Comparison of ENCODE assay signal across 36 cellular contexts in genomic region chr9:70948744-70949143, GRCh38.
"Had no signal": no experiment of that assay in that cellular context is flagged by ENCODE, and none has a peak within 500 bp of the region (broad histone marks: within the 10 kb centered on the region; RNA-seq: fewer than 3 reads in every experiment).

No MANE protein-coding gene starts in this region.

- H3K27me3 Mint-ChIP-seq: activated CD4-positive, alpha-beta T cell treated with anti-CD3 and anti-CD28 coated beads, Interleukin-2, amount 10 ng/mL, durations not matched to agents 24 days and 14 days had no signal

- ATAC-seq: activated CD4-positive, alpha-beta T cell treated with anti-CD3 and anti-CD28 coated beads for 36 hours; activated CD8-positive, alpha-beta memory T cell treated with anti-CD3 and anti-CD28 coated beads, Interleukin-2, amount 10 ng/mL, durations not matched to agents 7 days and 5 days; activated CD8-positive, alpha-beta T cell treated with anti-CD3 and anti-CD28 coated beads, Interleukin-2, amount 10 ng/mL, durations not matched to agents 7 days and 5 days; activated naive CD8-positive, alpha-beta T cell treated with anti-CD3 and anti-CD28 coated beads, Interleukin-2, amount 50 U/mL, for 24 hours; body of pancreas; esophagus mucosa; T-helper 17 cell had no signal

- H3K27me3 ChIP-seq: adrenal gland, body of pancreas, cardiac muscle cell, colonic mucosa, dorsolateral prefrontal cortex had no signal

- H3K36me3 Mint-ChIP-seq: activated CD4-positive, alpha-beta memory T cell treated with anti-CD3 and anti-CD28 coated beads for 36 hours; activated CD8-positive, alpha-beta memory T cell treated with anti-CD3 and anti-CD28 coated beads, Interleukin-2, amount 10 ng/mL, durations not matched to agents 7 days and 5 days; activated naive CD4-positive, alpha-beta T cell treated with anti-CD3 and anti-CD28 coated beads, Interleukin-2, amount 50 U/mL, for 24 hours; activated naive CD8-positive, alpha-beta T cell treated with anti-CD3 and anti-CD28 coated beads for 36 hours had no signal

- H3K4me1 Mint-ChIP-seq: activated CD4-positive, alpha-beta T cell treated with anti-CD3 and anti-CD28 coated beads for 36 hours; activated CD4-positive, alpha-beta T cell treated with anti-CD3 and anti-CD28 coated beads, Interleukin-2, amount 10 ng/mL, durations not matched to agents 24 days and 14 days; activated CD8-positive, alpha-beta memory T cell treated with anti-CD3 and anti-CD28 coated beads, Interleukin-2, amount 10 ng/mL, durations not matched to agents 7 days and 5 days; activated naive CD4-positive, alpha-beta T cell treated with anti-CD3 and anti-CD28 coated beads, Interleukin-2, amount 50 U/mL, for 24 hours; activated naive CD8-positive, alpha-beta T cell treated with anti-CD3 and anti-CD28 coated beads for 36 hours; activated naive CD8-positive, alpha-beta T cell treated with anti-CD3 and anti-CD28 coated beads, Interleukin-2, amount 50 U/mL, for 24 hours; T-helper 17 cell had no signal

- H3K36me3 ChIP-seq: adrenal gland, cardiac muscle cell, colonic mucosa had no signal

- H3K27ac ChIP-seq: adrenal gland, body of pancreas, cardiac muscle cell, colonic mucosa, dorsolateral prefrontal cortex had no signal

- H3K4me1 ChIP-seq: adrenal gland, body of pancreas, colonic mucosa had no signal

- H3K4me3 Mint-ChIP-seq: activated CD4-positive, alpha-beta memory T cell treated with anti-CD3 and anti-CD28 coated beads for 36 hours; activated CD4-positive, alpha-beta T cell treated with anti-CD3 and anti-CD28 coated beads for 36 hours; activated CD4-positive, alpha-beta T cell treated with anti-CD3 and anti-CD28 coated beads, Interleukin-2, amount 10 ng/mL, durations not matched to agents 24 days and 14 days; activated CD8-positive, alpha-beta memory T cell treated with anti-CD3 and anti-CD28 coated beads, Interleukin-2, amount 10 ng/mL, durations not matched to agents 7 days and 5 days; activated CD8-positive, alpha-beta T cell treated with anti-CD3 and anti-CD28 coated beads, Interleukin-2, amount 10 ng/mL, durations not matched to agents 7 days and 5 days; activated naive CD4-positive, alpha-beta T cell treated with anti-CD3 and anti-CD28 coated beads for 36 hours; activated naive CD4-positive, alpha-beta T cell treated with anti-CD3 and anti-CD28 coated beads, Interleukin-2, amount 50 U/mL, for 24 hours; activated naive CD8-positive, alpha-beta T cell treated with anti-CD3 and anti-CD28 coated beads for 36 hours; activated naive CD8-positive, alpha-beta T cell treated with anti-CD3 and anti-CD28 coated beads, Interleukin-2, amount 50 U/mL, for 24 hours; activated T-helper 1 cell treated with anti-CD3 and anti-CD28 coated beads, Interleukin-12 subunit alpha, Interleukin-12 subunit beta, Interleukin-2, Interleukin-4 antibody, amounts not matched to agents 30 ng/mL and 10 ng/mL and 1 ng/mL, durations not matched to agents 14 hours and 24 hours and 36 hours; endodermal cell; T-helper 17 cell; T-helper 2 cell treated with Interferon-gamma antibody and Interleukin-4, amounts not matched to agents 5 μg/mL and 100 μg/mL, for 36 hours had no signal

- DNase-seq: activated CD4-positive, alpha-beta memory T cell treated with anti-CD3 and anti-CD28 coated beads for 36 hours; activated CD4-positive, alpha-beta T cell treated with anti-CD3 and anti-CD28 coated beads for 36 hours; activated CD4-positive, alpha-beta T cell treated with anti-CD3 and anti-CD28 coated beads, Interleukin-2, amount 10 ng/mL, durations not matched to agents 24 days and 14 days; activated CD4-positive, CD25-positive, alpha-beta regulatory T cell; activated CD4-positive, CD25-positive, alpha-beta regulatory T cell treated with anti-CD3 and anti-CD28 coated beads, Interleukin-2, amount 50 U/mL, for 72 hours; activated CD8-positive, alpha-beta memory T cell treated with anti-CD3 and anti-CD28 coated beads, Interleukin-2, amount 10 ng/mL, durations not matched to agents 7 days and 5 days; activated CD8-positive, alpha-beta memory T cell treated with anti-CD3 and anti-CD28 coated beads, Interleukin-2, amount 50 U/mL, for 4 hours; activated CD8-positive, alpha-beta T cell treated with anti-CD3 and anti-CD28 coated beads, Interleukin-2, amount 10 ng/mL, durations not matched to agents 7 days and 5 days; activated effector memory CD4-positive, alpha-beta T cell treated with anti-CD3 and anti-CD28 coated beads, Interleukin-2, amount 50 U/mL, for 16 hours; activated naive CD4-positive, alpha-beta T cell treated with anti-CD3 and anti-CD28 coated beads for 36 hours; activated naive CD8-positive, alpha-beta T cell treated with anti-CD3 and anti-CD28 coated beads for 36 hours; activated naive CD8-positive, alpha-beta T cell treated with anti-CD3 and anti-CD28 coated beads, Interleukin-2, amount 50 U/mL, for 24 hours; activated T-cell treated with anti-CD3 and anti-CD28 coated beads, Interleukin-2, amount 50 U/mL, for 1 hour; activated T-cell treated with anti-CD3 and anti-CD28 coated beads, Interleukin-2, amount 50 U/mL, for 48 hours; adrenal gland; amygdala; aorta; body of pancreas; central memory CD4-positive, alpha-beta T cell; cerebellar nuclear complex; colonic mucosa; dorsolateral prefrontal cortex; effector memory CD4-positive, alpha-beta T cell; endodermal cell; foreskin fibroblast; head of caudate nucleus; T-helper 1 cell; T-helper 17 cell; T1000 had no signal

- H3K9me3 Mint-ChIP-seq: activated CD4-positive, alpha-beta memory T cell treated with anti-CD3 and anti-CD28 coated beads for 36 hours; activated CD4-positive, alpha-beta T cell treated with anti-CD3 and anti-CD28 coated beads, Interleukin-2, amount 10 ng/mL, durations not matched to agents 24 days and 14 days; activated naive CD4-positive, alpha-beta T cell treated with anti-CD3 and anti-CD28 coated beads for 36 hours; activated naive CD8-positive, alpha-beta T cell treated with anti-CD3 and anti-CD28 coated beads for 36 hours; activated naive CD8-positive, alpha-beta T cell treated with anti-CD3 and anti-CD28 coated beads, Interleukin-2, amount 50 U/mL, for 24 hours; activated T-helper 1 cell treated with anti-CD3 and anti-CD28 coated beads, Interleukin-12 subunit alpha, Interleukin-12 subunit beta, Interleukin-2, Interleukin-4 antibody, amounts not matched to agents 30 ng/mL and 10 ng/mL and 1 ng/mL, durations not matched to agents 14 hours and 24 hours and 36 hours; activated T-helper 2 cell treated with anti-CD3 and anti-CD28 coated beads, Interferon-gamma antibody, Interleukin-2, Interleukin-4, amounts not matched to agents 10 μg/mL and 5 μg/mL and 100 μg/mL, durations not matched to agents 14 hours and 24 hours and 36 hours; endodermal cell; T-helper 2 cell treated with Interferon-gamma antibody and Interleukin-4, amounts not matched to agents 5 μg/mL and 100 μg/mL, for 36 hours had no signal

- H3K9me3 ChIP-seq: adrenal gland, body of pancreas, colonic mucosa had no signal

- H3K27ac Mint-ChIP-seq: activated CD4-positive, alpha-beta memory T cell treated with anti-CD3 and anti-CD28 coated beads for 36 hours; activated CD4-positive, alpha-beta T cell treated with anti-CD3 and anti-CD28 coated beads for 36 hours; activated CD4-positive, alpha-beta T cell treated with anti-CD3 and anti-CD28 coated beads, Interleukin-2, amount 10 ng/mL, durations not matched to agents 24 days and 14 days; activated CD8-positive, alpha-beta memory T cell treated with anti-CD3 and anti-CD28 coated beads, Interleukin-2, amount 10 ng/mL, durations not matched to agents 7 days and 5 days; activated CD8-positive, alpha-beta T cell treated with anti-CD3 and anti-CD28 coated beads, Interleukin-2, amount 10 ng/mL, durations not matched to agents 7 days and 5 days; activated naive CD4-positive, alpha-beta T cell treated with anti-CD3 and anti-CD28 coated beads for 36 hours; activated naive CD4-positive, alpha-beta T cell treated with anti-CD3 and anti-CD28 coated beads, Interleukin-2, amount 50 U/mL, for 24 hours; activated naive CD8-positive, alpha-beta T cell treated with anti-CD3 and anti-CD28 coated beads for 36 hours; activated naive CD8-positive, alpha-beta T cell treated with anti-CD3 and anti-CD28 coated beads, Interleukin-2, amount 50 U/mL, for 24 hours; activated T-helper 1 cell treated with anti-CD3 and anti-CD28 coated beads, Interleukin-12 subunit alpha, Interleukin-12 subunit beta, Interleukin-2, Interleukin-4 antibody, amounts not matched to agents 30 ng/mL and 10 ng/mL and 1 ng/mL, durations not matched to agents 14 hours and 24 hours and 36 hours; activated T-helper 2 cell treated with anti-CD3 and anti-CD28 coated beads, Interferon-gamma antibody, Interleukin-2, Interleukin-4, amounts not matched to agents 10 μg/mL and 5 μg/mL and 100 μg/mL, durations not matched to agents 14 hours and 24 hours and 36 hours; endodermal cell; T-helper 17 cell; T-helper 2 cell treated with Interferon-gamma antibody and Interleukin-4, amounts not matched to agents 5 μg/mL and 100 μg/mL, for 36 hours had no signal

- H3K4me3 ChIP-seq: adrenal gland, body of pancreas, cardiac muscle cell, colonic mucosa, dorsolateral prefrontal cortex had no signal

- FAIRE-seq: frontal cortex had no signal
